ENCODE assay signal across 1 cellular context in genomic region chr14:32134448-32135070, GRCh38.
TF ChIP-seq lines count a peak whose summit lies in the region.

No MANE protein-coding gene starts in this region.

TF ChIP-seq in SK-N-SH, 30 proteins besides CTCF, POLR2A, EP300 and RAD21:
- TF ChIP-seq SIN3A (IDR thresholded peaks at IDR 0.05; ENCODE audit: borderline replicate concordance, low read depth, low read length), result no peak
- TF ChIP-seq EZH2phosphoT487 (IDR thresholded peaks at IDR 0.05; ENCODE audit: borderline replicate concordance, low read depth), result no peak
- peak; percentile 2; the same call in 1 of the 2 replicates for TF ChIP-seq FOSL2 (IDR thresholded peaks at IDR 0.05; ENCODE audit: borderline replicate concordance, low read depth)
- peak; percentile 68 for TF ChIP-seq NFIC (IDR thresholded peaks at IDR 0.05; ENCODE audit: borderline replicate concordance)
- TF ChIP-seq FOXJ3 (CRISPR knock-in tag; IDR thresholded peaks at IDR 0.05), result no peak
- TF ChIP-seq RFX5 (IDR thresholded peaks at IDR 0.05; ENCODE audit: low read length), result no peak
- no peak for TF ChIP-seq MXI1 (IDR thresholded peaks at IDR 0.05; ENCODE audit: low read depth, low read length)
- TF ChIP-seq CHD2 (IDR thresholded peaks at IDR 0.05; ENCODE audit: low read length, partially characterized antibody), result no peak
- TF ChIP-seq POLR2AphosphoS5 (IDR thresholded peaks at IDR 0.05; ENCODE audit: low read depth, low read length), result no peak; the same call in 1 of the 2 replicates
- TF ChIP-seq JUND (IDR thresholded peaks at IDR 0.05), result peak; percentile 68
- peak; percentile 70; the same call in 1 of the 2 replicates for TF ChIP-seq TCF12 (IDR thresholded peaks at IDR 0.05)
- peak; percentile 53; the same call in 1 of the 2 replicates for TF ChIP-seq TEAD4 (IDR thresholded peaks at IDR 0.05; ENCODE audit: borderline replicate concordance, insufficient read depth)
- TF ChIP-seq PBX3 (IDR thresholded peaks at IDR 0.05), result peak; percentile 82
- TF ChIP-seq MEF2A (IDR thresholded peaks at IDR 0.05; ENCODE audit: borderline replicate concordance, low read depth), result no peak
